Comparison of ENCODE assay signal across 18 cellular contexts in the genomic region with DNA sequence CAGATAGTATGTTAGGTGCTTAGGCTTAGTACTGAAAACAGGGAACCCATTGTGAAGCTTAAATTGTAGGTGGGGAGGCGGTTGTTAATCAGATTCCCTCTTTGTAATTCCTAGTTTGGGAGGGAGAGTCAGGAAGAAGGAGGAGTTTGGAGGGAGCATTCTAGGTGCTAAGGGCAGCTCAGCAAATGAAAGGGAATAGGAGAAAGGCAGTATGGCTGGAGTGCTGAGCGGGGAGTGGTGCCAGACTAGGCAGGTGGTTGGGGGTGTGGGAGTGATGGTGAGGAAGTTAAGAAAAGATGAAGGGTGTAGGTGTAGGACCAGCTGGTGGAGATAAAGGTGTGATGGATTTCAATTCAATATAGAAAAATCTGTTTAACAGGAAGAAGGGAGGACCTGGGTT.
"Had no signal": no experiment of that assay in that cellular context is flagged by ENCODE, and none has a peak within 500 bp of the region (broad histone marks: within the 10 kb centered on the region; RNA-seq: fewer than 3 reads in every experiment).

No MANE protein-coding gene starts in this region.

- H3K27ac ChIP-seq: right lobe of liver, vagina had no signal

- H3K4me1 ChIP-seq: right lobe of liver, vagina had no signal

- H3K4me3 ChIP-seq: right lobe of liver, vagina had no signal

- H3K27ac Mint-ChIP-seq: activated B cell treated with CpG ODN at 0.5 μM for 24 hours; activated CD4-positive, alpha-beta memory T cell treated with anti-CD3 and anti-CD28 coated beads for 36 hours; activated CD8-positive, alpha-beta memory T cell treated with anti-CD3 and anti-CD28 coated beads, Interleukin-2, amount 10 ng/mL, durations not matched to agents 7 days and 5 days; activated naive CD8-positive, alpha-beta T cell; dendritic cell treated with granulocyte-macrophage colony-stimulating factor and Interleukin-4, amounts not matched to agents 40 ng/mL and 50 ng/mL, for 4 days; stimulated activated naive CD8-positive, alpha-beta T cell treated with anti-CD3 and anti-CD28 coated beads, Interleukin-15, amount 100 ng/mL, for 72 hours; T-helper 2 cell treated with Interferon-gamma antibody and Interleukin-4, amounts not matched to agents 5 μg/mL and 100 μg/mL, for 36 hours had no signal

- H3K36me3 Mint-ChIP-seq: activated CD4-positive, alpha-beta memory T cell treated with anti-CD3 and anti-CD28 coated beads for 36 hours; activated CD8-positive, alpha-beta memory T cell treated with anti-CD3 and anti-CD28 coated beads, Interleukin-2, amount 10 ng/mL, durations not matched to agents 7 days and 5 days had no signal

- ATAC-seq: activated CD8-positive, alpha-beta memory T cell treated with anti-CD3 and anti-CD28 coated beads, Interleukin-2, amount 10 ng/mL, durations not matched to agents 7 days and 5 days; left lobe of liver; right lobe of liver; stimulated activated naive CD8-positive, alpha-beta T cell treated with anti-CD3 and anti-CD28 coated beads, Interleukin-15, amount 100 ng/mL, for 72 hours had no signal

- H3K27me3 ChIP-seq: right lobe of liver, vagina had no signal

- H3K9me3 ChIP-seq: right lobe of liver, vagina had no signal

- FAIRE-seq: bronchial epithelial cell, small intestine, TTC549 had no signal

- H3K36me3 ChIP-seq: right lobe of liver, vagina had no signal

- H3K4me1 Mint-ChIP-seq: activated B cell treated with CpG ODN at 0.5 μM for 24 hours; activated CD8-positive, alpha-beta memory T cell treated with anti-CD3 and anti-CD28 coated beads, Interleukin-2, amount 10 ng/mL, durations not matched to agents 7 days and 5 days; stimulated activated naive CD8-positive, alpha-beta T cell treated with anti-CD3 and anti-CD28 coated beads, Interleukin-15, amount 100 ng/mL, for 72 hours had no signal

- DNase-seq: activated B cell treated with CpG ODN at 0.5 μM for 24 hours; activated CD4-positive, alpha-beta memory T cell treated with anti-CD3 and anti-CD28 coated beads for 36 hours; activated CD4-positive, alpha-beta T cell treated with anti-CD3 and anti-CD28 coated beads for 4 hours; activated CD8-positive, alpha-beta memory T cell treated with anti-CD3 and anti-CD28 coated beads, Interleukin-2, amount 10 ng/mL, durations not matched to agents 7 days and 5 days; effector memory CD4-positive, alpha-beta T cell; right lobe of liver; small intestine; stimulated activated CD4-positive, alpha-beta T cell treated with anti-CD3 and anti-CD28 coated beads, Interleukin-15, amount 100 ng/mL, for 24 hours; stimulated activated CD4-positive, alpha-beta T cell treated with anti-CD3 and anti-CD28 coated beads, Interleukin-2, amount 100 ng/mL, for 48 hours; stimulated activated naive CD8-positive, alpha-beta T cell treated with anti-CD3 and anti-CD28 coated beads, Interleukin-15, amount 100 ng/mL, for 72 hours; trophoblast cell had no signal

- H3K27me3 Mint-ChIP-seq: activated B cell treated with CpG ODN at 0.5 μM for 24 hours had no signal

- H3K9me3 Mint-ChIP-seq: activated B cell treated with CpG ODN at 0.5 μM for 24 hours; activated CD4-positive, alpha-beta memory T cell treated with anti-CD3 and anti-CD28 coated beads for 36 hours; dendritic cell treated with granulocyte-macrophage colony-stimulating factor and Interleukin-4, amounts not matched to agents 40 ng/mL and 50 ng/mL, for 4 days; stimulated activated naive CD8-positive, alpha-beta T cell treated with anti-CD3 and anti-CD28 coated beads, Interleukin-15, amount 100 ng/mL, for 72 hours; T-helper 2 cell treated with Interferon-gamma antibody and Interleukin-4, amounts not matched to agents 5 μg/mL and 100 μg/mL, for 36 hours had no signal

- H3K4me3 Mint-ChIP-seq: activated B cell treated with CpG ODN at 0.5 μM for 24 hours; activated CD4-positive, alpha-beta memory T cell treated with anti-CD3 and anti-CD28 coated beads for 36 hours; activated CD8-positive, alpha-beta memory T cell treated with anti-CD3 and anti-CD28 coated beads, Interleukin-2, amount 10 ng/mL, durations not matched to agents 7 days and 5 days; activated naive CD8-positive, alpha-beta T cell; dendritic cell treated with granulocyte-macrophage colony-stimulating factor and Interleukin-4, amounts not matched to agents 40 ng/mL and 50 ng/mL, for 4 days; stimulated activated naive CD8-positive, alpha-beta T cell treated with anti-CD3 and anti-CD28 coated beads, Interleukin-15, amount 100 ng/mL, for 72 hours; T-helper 2 cell treated with Interferon-gamma antibody and Interleukin-4, amounts not matched to agents 5 μg/mL and 100 μg/mL, for 36 hours had no signal
